In genomic region chr12:116684891-116685290, GRCh38 we compare ENCODE assay signal across 31 cellular contexts.
"Had no signal": no experiment of that assay in that cellular context is flagged by ENCODE, and none has a peak within 500 bp of the region (broad histone marks: within the 10 kb centered on the region; RNA-seq: fewer than 3 reads in every experiment).

No MANE protein-coding gene starts in this region.

- H3K36me3 Mint-ChIP-seq: activated CD4-positive, alpha-beta memory T cell treated with anti-CD3 and anti-CD28 coated beads for 36 hours; activated CD8-positive, alpha-beta memory T cell treated with anti-CD3 and anti-CD28 coated beads, Interleukin-2, amount 10 ng/mL, durations not matched to agents 7 days and 5 days; activated naive CD4-positive, alpha-beta T cell treated with anti-CD3 and anti-CD28 coated beads, Interleukin-2, amount 50 U/mL, for 24 hours; activated naive CD8-positive, alpha-beta T cell treated with anti-CD3 and anti-CD28 coated beads for 36 hours had no signal

- FAIRE-seq: colon had no signal

- DNase-seq: activated CD4-positive, alpha-beta memory T cell treated with anti-CD3 and anti-CD28 coated beads for 36 hours; activated CD4-positive, alpha-beta T cell treated with anti-CD3 and anti-CD28 coated beads for 36 hours; activated CD4-positive, alpha-beta T cell treated with anti-CD3 and anti-CD28 coated beads, Interleukin-2, amount 10 ng/mL, durations not matched to agents 24 days and 14 days; activated CD4-positive, CD25-positive, alpha-beta regulatory T cell; activated CD4-positive, CD25-positive, alpha-beta regulatory T cell treated with anti-CD3 and anti-CD28 coated beads, Interleukin-2, amount 50 U/mL, for 72 hours; activated CD8-positive, alpha-beta memory T cell treated with anti-CD3 and anti-CD28 coated beads, Interleukin-2, amount 10 ng/mL, durations not matched to agents 7 days and 5 days; activated CD8-positive, alpha-beta memory T cell treated with anti-CD3 and anti-CD28 coated beads, Interleukin-2, amount 50 U/mL, for 4 hours; activated CD8-positive, alpha-beta T cell treated with anti-CD3 and anti-CD28 coated beads, Interleukin-2, amount 10 ng/mL, durations not matched to agents 7 days and 5 days; activated effector memory CD4-positive, alpha-beta T cell treated with anti-CD3 and anti-CD28 coated beads, Interleukin-2, amount 50 U/mL, for 16 hours; activated naive CD4-positive, alpha-beta T cell treated with anti-CD3 and anti-CD28 coated beads for 36 hours; activated naive CD8-positive, alpha-beta T cell treated with anti-CD3 and anti-CD28 coated beads for 36 hours; activated naive CD8-positive, alpha-beta T cell treated with anti-CD3 and anti-CD28 coated beads, Interleukin-2, amount 50 U/mL, for 24 hours; activated T-cell treated with anti-CD3 and anti-CD28 coated beads, Interleukin-2, amount 50 U/mL, for 1 hour; activated T-cell treated with anti-CD3 and anti-CD28 coated beads, Interleukin-2, amount 50 U/mL, for 48 hours; amygdala; aorta; body of pancreas; caudate nucleus; cortex of kidney; dermis blood vessel endothelial cell; effector CD4-positive, alpha-beta T cell; effector memory CD8-positive, alpha-beta T cell; erythroblast; foreskin keratinocyte; gastrocnemius medialis; glutamatergic neuron; heart left ventricle had no signal

- H3K27ac Mint-ChIP-seq: activated CD4-positive, alpha-beta memory T cell treated with anti-CD3 and anti-CD28 coated beads for 36 hours; activated CD4-positive, alpha-beta T cell treated with anti-CD3 and anti-CD28 coated beads for 36 hours; activated CD4-positive, alpha-beta T cell treated with anti-CD3 and anti-CD28 coated beads, Interleukin-2, amount 10 ng/mL, durations not matched to agents 24 days and 14 days; activated CD8-positive, alpha-beta memory T cell treated with anti-CD3 and anti-CD28 coated beads, Interleukin-2, amount 10 ng/mL, durations not matched to agents 7 days and 5 days; activated CD8-positive, alpha-beta T cell treated with anti-CD3 and anti-CD28 coated beads, Interleukin-2, amount 10 ng/mL, durations not matched to agents 7 days and 5 days; activated naive CD4-positive, alpha-beta T cell treated with anti-CD3 and anti-CD28 coated beads for 36 hours; activated naive CD4-positive, alpha-beta T cell treated with anti-CD3 and anti-CD28 coated beads, Interleukin-2, amount 50 U/mL, for 24 hours; activated naive CD8-positive, alpha-beta T cell treated with anti-CD3 and anti-CD28 coated beads for 36 hours; activated naive CD8-positive, alpha-beta T cell treated with anti-CD3 and anti-CD28 coated beads, Interleukin-2, amount 50 U/mL, for 24 hours; activated T-helper 1 cell treated with anti-CD3 and anti-CD28 coated beads, Interleukin-12 subunit alpha, Interleukin-12 subunit beta, Interleukin-2, Interleukin-4 antibody, amounts not matched to agents 30 ng/mL and 10 ng/mL and 1 ng/mL, durations not matched to agents 14 hours and 24 hours and 36 hours; activated T-helper 2 cell treated with anti-CD3 and anti-CD28 coated beads, Interferon-gamma antibody, Interleukin-2, Interleukin-4, amounts not matched to agents 10 μg/mL and 5 μg/mL and 100 μg/mL, durations not matched to agents 14 hours and 24 hours and 36 hours; effector memory CD8-positive, alpha-beta T cell had no signal

- H3K4me1 Mint-ChIP-seq: activated CD4-positive, alpha-beta T cell treated with anti-CD3 and anti-CD28 coated beads for 36 hours; activated CD8-positive, alpha-beta memory T cell treated with anti-CD3 and anti-CD28 coated beads, Interleukin-2, amount 10 ng/mL, durations not matched to agents 7 days and 5 days; activated naive CD4-positive, alpha-beta T cell treated with anti-CD3 and anti-CD28 coated beads, Interleukin-2, amount 50 U/mL, for 24 hours; activated naive CD8-positive, alpha-beta T cell treated with anti-CD3 and anti-CD28 coated beads for 36 hours; activated naive CD8-positive, alpha-beta T cell treated with anti-CD3 and anti-CD28 coated beads, Interleukin-2, amount 50 U/mL, for 24 hours had no signal

- ATAC-seq: activated CD4-positive, alpha-beta T cell treated with anti-CD3 and anti-CD28 coated beads for 36 hours; activated CD8-positive, alpha-beta memory T cell treated with anti-CD3 and anti-CD28 coated beads, Interleukin-2, amount 10 ng/mL, durations not matched to agents 7 days and 5 days; activated CD8-positive, alpha-beta T cell treated with anti-CD3 and anti-CD28 coated beads, Interleukin-2, amount 10 ng/mL, durations not matched to agents 7 days and 5 days; activated naive CD8-positive, alpha-beta T cell treated with anti-CD3 and anti-CD28 coated beads, Interleukin-2, amount 50 U/mL, for 24 hours; body of pancreas; effector memory CD8-positive, alpha-beta T cell; foreskin keratinocyte; gastrocnemius medialis; heart left ventricle had no signal

- H3K4me3 Mint-ChIP-seq: activated CD4-positive, alpha-beta memory T cell treated with anti-CD3 and anti-CD28 coated beads for 36 hours; activated CD4-positive, alpha-beta T cell treated with anti-CD3 and anti-CD28 coated beads for 36 hours; activated CD4-positive, alpha-beta T cell treated with anti-CD3 and anti-CD28 coated beads, Interleukin-2, amount 10 ng/mL, durations not matched to agents 24 days and 14 days; activated CD8-positive, alpha-beta memory T cell treated with anti-CD3 and anti-CD28 coated beads, Interleukin-2, amount 10 ng/mL, durations not matched to agents 7 days and 5 days; activated CD8-positive, alpha-beta T cell treated with anti-CD3 and anti-CD28 coated beads, Interleukin-2, amount 10 ng/mL, durations not matched to agents 7 days and 5 days; activated naive CD4-positive, alpha-beta T cell treated with anti-CD3 and anti-CD28 coated beads for 36 hours; activated naive CD4-positive, alpha-beta T cell treated with anti-CD3 and anti-CD28 coated beads, Interleukin-2, amount 50 U/mL, for 24 hours; activated naive CD8-positive, alpha-beta T cell treated with anti-CD3 and anti-CD28 coated beads for 36 hours; activated naive CD8-positive, alpha-beta T cell treated with anti-CD3 and anti-CD28 coated beads, Interleukin-2, amount 50 U/mL, for 24 hours; activated T-helper 1 cell treated with anti-CD3 and anti-CD28 coated beads, Interleukin-12 subunit alpha, Interleukin-12 subunit beta, Interleukin-2, Interleukin-4 antibody, amounts not matched to agents 30 ng/mL and 10 ng/mL and 1 ng/mL, durations not matched to agents 14 hours and 24 hours and 36 hours; effector memory CD8-positive, alpha-beta T cell had no signal

- H3K9me3 Mint-ChIP-seq: activated CD4-positive, alpha-beta memory T cell treated with anti-CD3 and anti-CD28 coated beads for 36 hours; activated CD4-positive, alpha-beta T cell treated with anti-CD3 and anti-CD28 coated beads, Interleukin-2, amount 10 ng/mL, durations not matched to agents 24 days and 14 days; activated naive CD4-positive, alpha-beta T cell treated with anti-CD3 and anti-CD28 coated beads for 36 hours; activated naive CD4-positive, alpha-beta T cell treated with anti-CD3 and anti-CD28 coated beads, Interleukin-2, amount 50 U/mL, for 24 hours; activated naive CD8-positive, alpha-beta T cell treated with anti-CD3 and anti-CD28 coated beads for 36 hours; activated naive CD8-positive, alpha-beta T cell treated with anti-CD3 and anti-CD28 coated beads, Interleukin-2, amount 50 U/mL, for 24 hours; activated T-helper 1 cell treated with anti-CD3 and anti-CD28 coated beads, Interleukin-12 subunit alpha, Interleukin-12 subunit beta, Interleukin-2, Interleukin-4 antibody, amounts not matched to agents 30 ng/mL and 10 ng/mL and 1 ng/mL, durations not matched to agents 14 hours and 24 hours and 36 hours; activated T-helper 2 cell treated with anti-CD3 and anti-CD28 coated beads, Interferon-gamma antibody, Interleukin-2, Interleukin-4, amounts not matched to agents 10 μg/mL and 5 μg/mL and 100 μg/mL, durations not matched to agents 14 hours and 24 hours and 36 hours; effector memory CD8-positive, alpha-beta T cell had no signal
